Comparison of ENCODE assay signal across 17 cellular contexts in the genomic region with DNA sequence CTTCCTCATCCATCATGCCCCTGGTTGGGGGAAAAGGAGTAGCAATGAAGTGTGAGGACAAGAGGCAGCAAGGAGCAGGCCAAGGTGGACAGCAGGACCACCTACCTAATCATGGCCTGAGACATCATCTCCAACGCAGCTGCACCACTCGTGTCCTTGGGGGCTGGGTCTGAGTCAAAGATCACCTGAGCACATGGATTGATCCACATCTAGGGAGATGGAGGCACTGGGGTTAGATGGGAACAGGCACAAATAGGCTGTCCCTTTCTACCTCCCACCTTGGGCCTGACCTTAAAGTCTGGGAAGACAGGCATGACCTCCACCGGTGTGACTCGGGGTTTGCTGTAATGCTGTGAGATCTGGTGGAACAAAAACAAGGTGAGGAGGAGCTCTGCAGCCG. TPM values are rescaled to one million over a fixed set of nuclear protein-coding genes. Genes with fewer than 3 reads are reported as not detected.
DNase-seq lines count a peak whose midpoint lies in the region; ATAC-seq and TF ChIP-seq lines count a peak whose summit lies in the region.
"Had no signal": no experiment of that assay in that cellular context is flagged by ENCODE, and none has a peak within 500 bp of the region (broad histone marks: within the 10 kb centered on the region; RNA-seq: fewer than 3 reads in every experiment).

No MANE protein-coding gene starts in this region.

- H3K4me3 ChIP-seq in effector memory CD4-positive, alpha-beta T cell (ENCODE audit: insufficient read depth, low read depth, low read length, poor library complexity, severe bottlenecking), result no peak overlapping the region
- H3K4me3 ChIP-seq in body of pancreas, result no peak overlapping the region
- H3K4me3 ChIP-seq: heart left ventricle, ovary had no signal

- intact Hi-C loops in activated CD8-positive, alpha-beta T cell treated with anti-CD3 and anti-CD28 coated beads for 36 hours (cut with micrococcal nuclease), result no loop called here
- intact Hi-C loops in body of pancreas (cut with DNase I), result no loop called here

- H3K36me3 ChIP-seq in effector memory CD4-positive, alpha-beta T cell (ENCODE audit: control insufficient read depth, insufficient read depth, low read length), result peaks cover 58% of the 10 kb centered on the region
- H3K36me3 ChIP-seq in body of pancreas (replicated peaks in 1 of 2; ENCODE audit: insufficient read depth in 1 of 2, low read depth in 2 of 2), result peaks cover 0 to 9% of the 10 kb centered on the region in 2 donors
- H3K36me3 ChIP-seq: ovary had no signal

- H3K36me3 Mint-ChIP-seq in activated CD8-positive, alpha-beta T cell treated with anti-CD3 and anti-CD28 coated beads, Interleukin-2, amount 10 ng/mL, durations not matched to agents 7 days and 5 days (ENCODE audit: low read depth), result peaks cover 52% of the 10 kb centered on the region
- peaks cover 36% of the 10 kb centered on the region for H3K36me3 Mint-ChIP-seq in activated CD8-positive, alpha-beta T cell treated with anti-CD3 and anti-CD28 coated beads for 36 hours (ENCODE audit: low read depth)
- H3K36me3 Mint-ChIP-seq in stimulated activated effector memory CD8-positive, alpha-beta T cell treated with anti-CD3 and anti-CD28 coated beads, Interleukin-12 subunit alpha, Interleukin-12 subunit beta, amount 100 ng/mL, for 72 hours, result peaks cover 96% of the 10 kb centered on the region

- TF ChIP-seq POLR2A in body of pancreas (IDR thresholded peaks at IDR 0.05), result no peak

- WGBS in body of pancreas, 2 donors, result 44 to 70% methylated on average over 2 to 5 of the region's 5 CpGs

- H3K27me3 Mint-ChIP-seq in activated CD8-positive, alpha-beta T cell treated with anti-CD3 and anti-CD28 coated beads, Interleukin-2, amount 10 ng/mL, durations not matched to agents 7 days and 5 days (ENCODE audit: low read depth), result no peaks in the 10 kb centered on the region
- no peaks in the 10 kb centered on the region for H3K27me3 Mint-ChIP-seq in activated CD8-positive, alpha-beta T cell treated with anti-CD3 and anti-CD28 coated beads for 36 hours

- CTCF ChIA-PET in activated CD8-positive, alpha-beta T cell treated with anti-CD3 and anti-CD28 coated beads, Interleukin-2, amount 10 ng/mL, durations not matched to agents 7 days and 5 days (lab: Charles Lee), result no interaction called here
- CTCF ChIA-PET in activated CD8-positive, alpha-beta T cell treated with anti-CD3 and anti-CD28 coated beads for 36 hours (lab: Charles Lee), result interaction anchor here (0.6 to 1.4 kb wide), 2 partner anchors 33 to 66 kb away, joined by 3 to 4 read pairs; no protein-coding TSS in a partner anchor
- CTCF ChIA-PET in RWPE1 (lab: Yijun Ruan, JAX), result no interaction called here

- POLR2A ChIA-PET in activated CD8-positive, alpha-beta T cell treated with anti-CD3 and anti-CD28 coated beads, Interleukin-2, amount 10 ng/mL, durations not matched to agents 7 days and 5 days (lab: Charles Lee), result interaction anchor here (1.2 kb wide), 1 partner anchor 47 kb away, joined by 4 read pairs; a partner anchor contains a TSS
- POLR2A ChIA-PET in activated CD8-positive, alpha-beta T cell treated with anti-CD3 and anti-CD28 coated beads for 36 hours (lab: Charles Lee), result interaction anchor here (0.7 to 1.6 kb wide), 2 partner anchors 33 to 459 kb away, joined by 4 read pairs; no protein-coding TSS in a partner anchor
- POLR2A ChIA-PET in RWPE1 (lab: Yijun Ruan, JAX; ENCODE audit: low non-redundant PET), result no interaction called here

- no peaks in the 10 kb centered on the region for H3K9me3 Mint-ChIP-seq in activated CD8-positive, alpha-beta T cell treated with anti-CD3 and anti-CD28 coated beads, Interleukin-2, amount 10 ng/mL, durations not matched to agents 7 days and 5 days (ENCODE audit: insufficient read depth)
- no peaks in the 10 kb centered on the region for H3K9me3 Mint-ChIP-seq in activated CD8-positive, alpha-beta T cell treated with anti-CD3 and anti-CD28 coated beads for 36 hours
- no peaks in the 10 kb centered on the region for H3K9me3 Mint-ChIP-seq in stimulated activated effector memory CD8-positive, alpha-beta T cell treated with anti-CD3 and anti-CD28 coated beads, Interleukin-12 subunit alpha, Interleukin-12 subunit beta, amount 100 ng/mL, for 72 hours

- no peak for ATAC-seq in activated CD8-positive, alpha-beta T cell treated with anti-CD3 and anti-CD28 coated beads, Interleukin-2, amount 10 ng/mL, durations not matched to agents 7 days and 5 days
- no peak for ATAC-seq in activated CD8-positive, alpha-beta T cell treated with anti-CD3 and anti-CD28 coated beads for 36 hours
- no peak for ATAC-seq in stimulated activated effector memory CD8-positive, alpha-beta T cell treated with anti-CD3 and anti-CD28 coated beads, Interleukin-12 subunit alpha, Interleukin-12 subunit beta, amount 100 ng/mL, for 72 hours
- no peak for ATAC-seq in body of pancreas
- ATAC-seq: heart left ventricle had no signal

- no peak for DNase-seq in activated CD8-positive, alpha-beta T cell treated with anti-CD3 and anti-CD28 coated beads, Interleukin-2, amount 10 ng/mL, durations not matched to agents 7 days and 5 days
- no peak for DNase-seq in activated CD8-positive, alpha-beta T cell treated with anti-CD3 and anti-CD28 coated beads for 36 hours
- DNase-seq in RWPE1 (ENCODE audit: low spot score), result no peak
- DNase-seq in effector memory CD4-positive, alpha-beta T cell, result no peak
- DNase-seq in stimulated activated effector memory CD8-positive, alpha-beta T cell treated with anti-CD3 and anti-CD28 coated beads, Interleukin-12 subunit alpha, Interleukin-12 subunit beta, amount 100 ng/mL, for 72 hours (ENCODE audit: low spot score in 2 of 2), result no peak
- no peak for DNase-seq in stimulated activated CD4-positive, alpha-beta T cell treated with anti-CD3 and anti-CD28 coated beads, Interleukin-15, amount 100 ng/mL, for 24 hours
- no peak for DNase-seq in body of pancreas
- no peak for DNase-seq in NAMALWA (ENCODE audit: low spot score)
- DNase-seq: ACHN; dorsolateral prefrontal cortex; NCI-H2107; NCI-H748 treated with DMSO at 0.1 percent for 48 hours; RPMI8226; stimulated activated CD4-positive, alpha-beta T cell treated with anti-CD3 and anti-CD28 coated beads, Interleukin-4, amount 100 ng/mL, for 4 hours; trophoblast cell had no signal

- peaks cover 44% of the 10 kb centered on the region for H3K4me1 Mint-ChIP-seq in activated CD8-positive, alpha-beta T cell treated with anti-CD3 and anti-CD28 coated beads, Interleukin-2, amount 10 ng/mL, durations not matched to agents 7 days and 5 days (ENCODE audit: low read depth)
- peaks cover 29% of the 10 kb centered on the region for H3K4me1 Mint-ChIP-seq in activated CD8-positive, alpha-beta T cell treated with anti-CD3 and anti-CD28 coated beads for 36 hours (ENCODE audit: low read depth)
- H3K4me1 Mint-ChIP-seq in stimulated activated effector memory CD8-positive, alpha-beta T cell treated with anti-CD3 and anti-CD28 coated beads, Interleukin-12 subunit alpha, Interleukin-12 subunit beta, amount 100 ng/mL, for 72 hours, result peaks cover 40% of the 10 kb centered on the region

- H3K4me3 Mint-ChIP-seq in activated CD8-positive, alpha-beta T cell treated with anti-CD3 and anti-CD28 coated beads, Interleukin-2, amount 10 ng/mL, durations not matched to agents 7 days and 5 days, result no peak overlapping the region
- no peak overlapping the region for H3K4me3 Mint-ChIP-seq in activated CD8-positive, alpha-beta T cell treated with anti-CD3 and anti-CD28 coated beads for 36 hours
- H3K4me3 Mint-ChIP-seq in stimulated activated effector memory CD8-positive, alpha-beta T cell treated with anti-CD3 and anti-CD28 coated beads, Interleukin-12 subunit alpha, Interleukin-12 subunit beta, amount 100 ng/mL, for 72 hours, result no peak overlapping the region

- no peaks in the 10 kb centered on the region for H3K27me3 ChIP-seq in effector memory CD4-positive, alpha-beta T cell (replicated peaks; ENCODE audit: control insufficient read depth, insufficient read depth, low read length, poor library complexity, severe bottlenecking)
- no peaks in the 10 kb centered on the region for H3K27me3 ChIP-seq in body of pancreas
- H3K27me3 ChIP-seq: dorsolateral prefrontal cortex, heart left ventricle, ovary had no signal

- no peaks in the 10 kb centered on the region for H3K9me3 ChIP-seq in effector memory CD4-positive, alpha-beta T cell (ENCODE audit: control insufficient read depth, low read length)
- no peaks in the 10 kb centered on the region for H3K9me3 ChIP-seq in body of pancreas
- H3K9me3 ChIP-seq: heart left ventricle, ovary had no signal

- peaks cover 12% of the 10 kb centered on the region for H3K4me1 ChIP-seq in effector memory CD4-positive, alpha-beta T cell (ENCODE audit: control insufficient read depth, insufficient read depth, low read length, poor library complexity, severe bottlenecking)
- H3K4me1 ChIP-seq in body of pancreas, result peaks cover 28% of the 10 kb centered on the region

- H3K27ac ChIP-seq in RWPE1 (peak overlapping the region; percentile 94), body of pancreas (no peak overlapping the region)
- H3K27ac ChIP-seq in effector memory CD4-positive, alpha-beta T cell (ENCODE audit: insufficient read depth, low read length, poor library complexity, severe bottlenecking), result peak overlapping the region; percentile 98
- H3K27ac ChIP-seq: ovary had no signal

- peak overlapping the region; percentile 34 for H3K27ac Mint-ChIP-seq in activated CD8-positive, alpha-beta T cell treated with anti-CD3 and anti-CD28 coated beads, Interleukin-2, amount 10 ng/mL, durations not matched to agents 7 days and 5 days
- H3K27ac Mint-ChIP-seq in activated CD8-positive, alpha-beta T cell treated with anti-CD3 and anti-CD28 coated beads for 36 hours, result no peak overlapping the region
- H3K27ac Mint-ChIP-seq in stimulated activated effector memory CD8-positive, alpha-beta T cell treated with anti-CD3 and anti-CD28 coated beads, Interleukin-12 subunit alpha, Interleukin-12 subunit beta, amount 100 ng/mL, for 72 hours, result peak overlapping the region; percentile 97

- TF ChIP-seq CTCF in activated CD8-positive, alpha-beta T cell treated with anti-CD3 and anti-CD28 coated beads for 36 hours (IDR thresholded peaks at IDR 0.05), result no peak
- no peak for TF ChIP-seq CTCF in RWPE1 (conservative IDR thresholded peaks at IDR 0.05; ENCODE audit: low read depth)
- no peak for TF ChIP-seq CTCF in body of pancreas (IDR thresholded peaks at IDR 0.05)

RNA-seq across cellular contexts. Expression of a gene that starts 2.2 kb away (rescaled TPM):
- 10 to 100 TPM; 48.2 to 48.9 TPM for total RNA-seq in activated CD8-positive, alpha-beta T cell treated with anti-CD3 and anti-CD28 coated beads, Interleukin-2, amount 10 ng/mL, durations not matched to agents 7 days and 5 days
- total RNA-seq in activated CD8-positive, alpha-beta T cell treated with anti-CD3 and anti-CD28 coated beads for 36 hours, result 10 to 100 TPM; 35.5 to 36.5 TPM
- 10 to 100 TPM; 16.9 to 49.8 TPM for total RNA-seq in body of pancreas

RNA-seq across cellular contexts. Expression of a gene that starts 2.5 kb away (rescaled TPM):
- 10 to 100 TPM; 32.6 to 39.3 TPM for total RNA-seq in activated CD8-positive, alpha-beta T cell treated with anti-CD3 and anti-CD28 coated beads, Interleukin-2, amount 10 ng/mL, durations not matched to agents 7 days and 5 days
- 10 to 100 TPM; 19.5 to 19.8 TPM for total RNA-seq in activated CD8-positive, alpha-beta T cell treated with anti-CD3 and anti-CD28 coated beads for 36 hours
- total RNA-seq in body of pancreas, result 10 to 100 TPM; 23.1 to 40.9 TPM

RNA-seq across cellular contexts. Expression of a gene that starts 18.0 kb away (rescaled TPM):
- total RNA-seq in activated CD8-positive, alpha-beta T cell treated with anti-CD3 and anti-CD28 coated beads, Interleukin-2, amount 10 ng/mL, durations not matched to agents 7 days and 5 days, result 10 to 100 TPM; 72.4 to 91.4 TPM
- 10 to 100 TPM; 74.6 to 80.3 TPM for total RNA-seq in activated CD8-positive, alpha-beta T cell treated with anti-CD3 and anti-CD28 coated beads for 36 hours
- total RNA-seq in body of pancreas, result 100 to 1,000 TPM in 1 of 2 donors, 10 to 100 TPM in 1; 55.8 to 108 TPM

RNA-seq across cellular contexts. Expression of a gene that starts 23.8 kb away (rescaled TPM):
- total RNA-seq in activated CD8-positive, alpha-beta T cell treated with anti-CD3 and anti-CD28 coated beads, Interleukin-2, amount 10 ng/mL, durations not matched to agents 7 days and 5 days, result 10 to 100 TPM; 64.4 to 68.5 TPM
- 10 to 100 TPM; 35.9 to 42.8 TPM for total RNA-seq in activated CD8-positive, alpha-beta T cell treated with anti-CD3 and anti-CD28 coated beads for 36 hours
- total RNA-seq in body of pancreas, result 10 to 100 TPM in 1 of 2 donors, 1 to 10 TPM in 1; 6.7 to 13.2 TPM

RNA-seq across cellular contexts. Expression of a gene that starts 46.4 kb away (rescaled TPM):
- total RNA-seq in activated CD8-positive, alpha-beta T cell treated with anti-CD3 and anti-CD28 coated beads, Interleukin-2, amount 10 ng/mL, durations not matched to agents 7 days and 5 days, result 10 to 100 TPM; 43.7 to 44.5 TPM
- total RNA-seq in activated CD8-positive, alpha-beta T cell treated with anti-CD3 and anti-CD28 coated beads for 36 hours, result 10 to 100 TPM; 35.5 to 37.1 TPM
- total RNA-seq in body of pancreas, result 10 to 100 TPM; 41.5 to 77.8 TPM

Comparison
In these comparisons a context has a peak if more than half of its experiments do, and no peak if none do; other contexts are left out.
1. H3K27ac ChIP-seq: peak in RWPE1 (single experiment) and effector memory CD4-positive, alpha-beta T cell (single experiment); none in body of pancreas (0 of 4).